ENCODE assay signal across 3 cellular contexts in the genomic region with DNA sequence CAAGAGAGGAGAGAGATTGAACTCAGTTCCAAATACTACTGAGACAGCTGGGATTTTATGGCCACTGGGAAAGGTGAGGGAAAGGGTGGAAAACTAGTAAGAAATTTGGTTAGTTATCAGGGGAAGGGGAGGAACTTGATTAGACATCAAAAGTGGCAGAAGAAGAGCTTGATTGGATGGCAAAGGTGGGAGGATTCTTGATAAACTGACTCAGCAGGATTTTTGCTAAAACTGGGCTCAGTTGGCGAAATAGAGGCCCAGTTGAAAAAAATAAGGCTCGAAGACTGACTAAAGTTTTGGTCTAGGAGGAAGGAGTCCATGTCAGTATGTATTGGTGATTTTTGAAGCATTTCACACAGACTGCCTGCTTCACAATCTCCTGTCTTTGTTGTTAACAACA.
TF ChIP-seq lines count a peak whose summit lies in the region.

No MANE protein-coding gene starts in this region.

TF ChIP-seq in A549, 52 proteins besides CTCF, POLR2A, EP300 and RAD21:
- TF ChIP-seq FOXS1 (CRISPR knock-in tag; IDR thresholded peaks at IDR 0.05) (no peak), MAFK (IDR thresholded peaks at IDR 0.05; ENCODE audit: partially characterized antibody) (peak; percentile 23)

TF ChIP-seq in GM23338, 12 proteins besides CTCF, POLR2A, EP300 and RAD21 (continues in another document):
- TF ChIP-seq ZNF114 (CRISPR knock-in tag; IDR thresholded peaks at IDR 0.05), result no peak
- no peak for TF ChIP-seq EZH2phosphoT487 (IDR thresholded peaks at IDR 0.05; ENCODE audit: unreplicated experiment)
- TF ChIP-seq POLR2AphosphoS5 (IDR thresholded peaks at IDR 0.05; ENCODE audit: low read depth), result no peak
- TF ChIP-seq EZH2 (IDR thresholded peaks at IDR 0.05; ENCODE audit: low read depth, unreplicated experiment), result no peak
- no peak for TF ChIP-seq CREB1 (CRISPR knock-in tag; IDR thresholded peaks at IDR 0.05; ENCODE audit: low read depth)
- TF ChIP-seq, protein P1, sequence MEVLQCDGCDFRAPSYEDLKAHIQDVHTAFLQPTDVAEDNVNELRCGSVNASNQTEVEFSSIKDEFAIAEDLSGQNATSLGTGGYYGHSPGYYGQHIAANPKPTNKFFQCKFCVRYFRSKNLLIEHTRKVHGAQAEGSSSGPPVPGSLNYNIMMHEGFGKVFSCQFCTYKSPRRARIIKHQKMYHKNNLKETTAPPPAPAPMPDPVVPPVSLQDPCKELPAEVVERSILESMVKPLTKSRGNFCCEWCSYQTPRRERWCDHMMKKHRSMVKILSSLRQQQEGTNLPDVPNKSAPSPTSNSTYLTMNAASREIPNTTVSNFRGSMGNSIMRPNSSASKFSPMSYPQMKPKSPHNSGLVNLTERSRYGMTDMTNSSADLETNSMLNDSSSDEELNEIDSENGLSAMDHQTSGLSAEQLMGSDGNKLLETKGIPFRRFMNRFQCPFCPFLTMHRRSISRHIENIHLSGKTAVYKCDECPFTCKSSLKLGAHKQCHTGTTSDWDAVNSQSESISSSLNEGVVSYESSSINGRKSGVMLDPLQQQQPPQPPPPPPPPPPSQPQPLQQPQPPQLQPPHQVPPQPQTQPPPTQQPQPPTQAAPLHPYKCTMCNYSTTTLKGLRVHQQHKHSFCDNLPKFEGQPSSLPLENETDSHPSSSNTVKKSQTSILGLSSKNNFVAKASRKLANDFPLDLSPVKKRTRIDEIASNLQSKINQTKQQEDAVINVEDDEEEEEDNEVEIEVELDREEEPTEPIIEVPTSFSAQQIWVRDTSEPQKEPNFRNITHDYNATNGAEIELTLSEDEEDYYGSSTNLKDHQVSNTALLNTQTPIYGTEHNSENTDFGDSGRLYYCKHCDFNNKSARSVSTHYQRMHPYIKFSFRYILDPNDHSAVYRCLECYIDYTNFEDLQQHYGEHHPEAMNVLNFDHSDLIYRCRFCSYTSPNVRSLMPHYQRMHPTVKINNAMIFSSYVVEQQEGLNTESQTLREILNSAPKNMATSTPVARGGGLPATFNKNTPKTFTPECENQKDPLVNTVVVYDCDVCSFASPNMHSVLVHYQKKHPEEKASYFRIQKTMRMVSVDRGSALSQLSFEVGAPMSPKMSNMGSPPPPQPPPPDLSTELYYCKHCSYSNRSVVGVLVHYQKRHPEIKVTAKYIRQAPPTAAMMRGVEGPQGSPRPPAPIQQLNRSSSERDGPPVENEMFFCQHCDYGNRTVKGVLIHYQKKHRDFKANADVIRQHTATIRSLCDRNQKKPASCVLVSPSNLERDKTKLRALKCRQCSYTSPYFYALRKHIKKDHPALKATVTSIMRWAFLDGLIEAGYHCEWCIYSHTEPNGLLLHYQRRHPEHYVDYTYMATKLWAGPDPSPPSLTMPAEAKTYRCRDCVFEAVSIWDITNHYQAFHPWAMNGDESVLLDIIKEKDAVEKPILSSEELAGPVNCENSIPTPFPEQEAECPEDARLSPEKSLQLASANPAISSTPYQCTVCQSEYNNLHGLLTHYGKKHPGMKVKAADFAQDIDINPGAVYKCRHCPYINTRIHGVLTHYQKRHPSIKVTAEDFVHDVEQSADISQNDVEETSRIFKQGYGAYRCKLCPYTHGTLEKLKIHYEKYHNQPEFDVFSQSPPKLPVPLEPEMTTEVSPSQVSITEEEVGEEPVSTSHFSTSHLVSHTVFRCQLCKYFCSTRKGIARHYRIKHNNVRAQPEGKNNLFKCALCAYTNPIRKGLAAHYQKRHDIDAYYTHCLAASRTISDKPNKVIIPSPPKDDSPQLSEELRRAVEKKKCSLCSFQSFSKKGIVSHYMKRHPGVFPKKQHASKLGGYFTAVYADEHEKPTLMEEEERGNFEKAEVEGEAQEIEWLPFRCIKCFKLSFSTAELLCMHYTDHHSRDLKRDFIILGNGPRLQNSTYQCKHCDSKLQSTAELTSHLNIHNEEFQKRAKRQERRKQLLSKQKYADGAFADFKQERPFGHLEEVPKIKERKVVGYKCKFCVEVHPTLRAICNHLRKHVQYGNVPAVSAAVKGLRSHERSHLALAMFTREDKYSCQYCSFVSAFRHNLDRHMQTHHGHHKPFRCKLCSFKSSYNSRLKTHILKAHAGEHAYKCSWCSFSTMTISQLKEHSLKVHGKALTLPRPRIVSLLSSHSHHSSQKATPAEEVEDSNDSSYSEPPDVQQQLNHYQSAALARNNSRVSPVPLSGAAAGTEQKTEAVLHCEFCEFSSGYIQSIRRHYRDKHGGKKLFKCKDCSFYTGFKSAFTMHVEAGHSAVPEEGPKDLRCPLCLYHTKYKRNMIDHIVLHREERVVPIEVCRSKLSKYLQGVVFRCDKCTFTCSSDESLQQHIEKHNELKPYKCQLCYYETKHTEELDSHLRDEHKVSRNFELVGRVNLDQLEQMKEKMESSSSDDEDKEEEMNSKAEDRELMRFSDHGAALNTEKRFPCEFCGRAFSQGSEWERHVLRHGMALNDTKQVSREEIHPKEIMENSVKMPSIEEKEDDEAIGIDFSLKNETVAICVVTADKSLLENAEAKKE (CRISPR knock-in tag; IDR thresholded peaks at IDR 0.05), result no peak
- no peak for TF ChIP-seq NANOG (IDR thresholded peaks at IDR 0.05; ENCODE audit: borderline replicate concordance)
- no peak for TF ChIP-seq ZNF331 (CRISPR knock-in tag; IDR thresholded peaks at IDR 0.05; ENCODE audit: low read depth)
- no peak for TF ChIP-seq JUNB (IDR thresholded peaks at IDR 0.05; ENCODE audit: unreplicated experiment)
- TF ChIP-seq STAT1 (IDR thresholded peaks at IDR 0.05; ENCODE audit: unreplicated experiment), result no peak
- TF ChIP-seq, protein P2, sequence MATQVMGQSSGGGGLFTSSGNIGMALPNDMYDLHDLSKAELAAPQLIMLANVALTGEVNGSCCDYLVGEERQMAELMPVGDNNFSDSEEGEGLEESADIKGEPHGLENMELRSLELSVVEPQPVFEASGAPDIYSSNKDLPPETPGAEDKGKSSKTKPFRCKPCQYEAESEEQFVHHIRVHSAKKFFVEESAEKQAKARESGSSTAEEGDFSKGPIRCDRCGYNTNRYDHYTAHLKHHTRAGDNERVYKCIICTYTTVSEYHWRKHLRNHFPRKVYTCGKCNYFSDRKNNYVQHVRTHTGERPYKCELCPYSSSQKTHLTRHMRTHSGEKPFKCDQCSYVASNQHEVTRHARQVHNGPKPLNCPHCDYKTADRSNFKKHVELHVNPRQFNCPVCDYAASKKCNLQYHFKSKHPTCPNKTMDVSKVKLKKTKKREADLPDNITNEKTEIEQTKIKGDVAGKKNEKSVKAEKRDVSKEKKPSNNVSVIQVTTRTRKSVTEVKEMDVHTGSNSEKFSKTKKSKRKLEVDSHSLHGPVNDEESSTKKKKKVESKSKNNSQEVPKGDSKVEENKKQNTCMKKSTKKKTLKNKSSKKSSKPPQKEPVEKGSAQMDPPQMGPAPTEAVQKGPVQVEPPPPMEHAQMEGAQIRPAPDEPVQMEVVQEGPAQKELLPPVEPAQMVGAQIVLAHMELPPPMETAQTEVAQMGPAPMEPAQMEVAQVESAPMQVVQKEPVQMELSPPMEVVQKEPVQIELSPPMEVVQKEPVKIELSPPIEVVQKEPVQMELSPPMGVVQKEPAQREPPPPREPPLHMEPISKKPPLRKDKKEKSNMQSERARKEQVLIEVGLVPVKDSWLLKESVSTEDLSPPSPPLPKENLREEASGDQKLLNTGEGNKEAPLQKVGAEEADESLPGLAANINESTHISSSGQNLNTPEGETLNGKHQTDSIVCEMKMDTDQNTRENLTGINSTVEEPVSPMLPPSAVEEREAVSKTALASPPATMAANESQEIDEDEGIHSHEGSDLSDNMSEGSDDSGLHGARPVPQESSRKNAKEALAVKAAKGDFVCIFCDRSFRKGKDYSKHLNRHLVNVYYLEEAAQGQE (IDR thresholded peaks at IDR 0.05; ENCODE audit: unreplicated experiment), result no peak

TF ChIP-seq in K562, 482 proteins besides CTCF, POLR2A, EP300 and RAD21:
- TF ChIP-seq, protein P3, sequence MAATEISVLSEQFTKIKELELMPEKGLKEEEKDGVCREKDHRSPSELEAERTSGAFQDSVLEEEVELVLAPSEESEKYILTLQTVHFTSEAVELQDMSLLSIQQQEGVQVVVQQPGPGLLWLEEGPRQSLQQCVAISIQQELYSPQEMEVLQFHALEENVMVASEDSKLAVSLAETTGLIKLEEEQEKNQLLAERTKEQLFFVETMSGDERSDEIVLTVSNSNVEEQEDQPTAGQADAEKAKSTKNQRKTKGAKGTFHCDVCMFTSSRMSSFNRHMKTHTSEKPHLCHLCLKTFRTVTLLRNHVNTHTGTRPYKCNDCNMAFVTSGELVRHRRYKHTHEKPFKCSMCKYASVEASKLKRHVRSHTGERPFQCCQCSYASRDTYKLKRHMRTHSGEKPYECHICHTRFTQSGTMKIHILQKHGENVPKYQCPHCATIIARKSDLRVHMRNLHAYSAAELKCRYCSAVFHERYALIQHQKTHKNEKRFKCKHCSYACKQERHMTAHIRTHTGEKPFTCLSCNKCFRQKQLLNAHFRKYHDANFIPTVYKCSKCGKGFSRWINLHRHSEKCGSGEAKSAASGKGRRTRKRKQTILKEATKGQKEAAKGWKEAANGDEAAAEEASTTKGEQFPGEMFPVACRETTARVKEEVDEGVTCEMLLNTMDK (IDR thresholded peaks at IDR 0.05; ENCODE audit: borderline replicate concordance, insufficient read depth, low read depth, low read length, poor library complexity, severe bottlenecking), result no peak
- no peak for TF ChIP-seq ZNF175 (CRISPR knock-in tag; IDR thresholded peaks at IDR 0.05; ENCODE audit: low read depth)
- TF ChIP-seq ZNF316 (IDR thresholded peaks at IDR 0.05), result peak; percentile 85
- TF ChIP-seq, protein P4, sequence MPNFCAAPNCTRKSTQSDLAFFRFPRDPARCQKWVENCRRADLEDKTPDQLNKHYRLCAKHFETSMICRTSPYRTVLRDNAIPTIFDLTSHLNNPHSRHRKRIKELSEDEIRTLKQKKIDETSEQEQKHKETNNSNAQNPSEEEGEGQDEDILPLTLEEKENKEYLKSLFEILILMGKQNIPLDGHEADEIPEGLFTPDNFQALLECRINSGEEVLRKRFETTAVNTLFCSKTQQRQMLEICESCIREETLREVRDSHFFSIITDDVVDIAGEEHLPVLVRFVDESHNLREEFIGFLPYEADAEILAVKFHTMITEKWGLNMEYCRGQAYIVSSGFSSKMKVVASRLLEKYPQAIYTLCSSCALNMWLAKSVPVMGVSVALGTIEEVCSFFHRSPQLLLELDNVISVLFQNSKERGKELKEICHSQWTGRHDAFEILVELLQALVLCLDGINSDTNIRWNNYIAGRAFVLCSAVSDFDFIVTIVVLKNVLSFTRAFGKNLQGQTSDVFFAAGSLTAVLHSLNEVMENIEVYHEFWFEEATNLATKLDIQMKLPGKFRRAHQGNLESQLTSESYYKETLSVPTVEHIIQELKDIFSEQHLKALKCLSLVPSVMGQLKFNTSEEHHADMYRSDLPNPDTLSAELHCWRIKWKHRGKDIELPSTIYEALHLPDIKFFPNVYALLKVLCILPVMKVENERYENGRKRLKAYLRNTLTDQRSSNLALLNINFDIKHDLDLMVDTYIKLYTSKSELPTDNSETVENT (CRISPR knock-in tag; IDR thresholded peaks at IDR 0.05), result no peak
- peak; percentile 72 for TF ChIP-seq C11orf30 (IDR thresholded peaks at IDR 0.05; ENCODE audit: low read depth)
- TF ChIP-seq NONO (IDR thresholded peaks at IDR 0.05; ENCODE audit: low read depth in 2 of 2, low read length in 1 of 2), result no peak
- peak; percentile 50; the same call in 1 of the 2 replicates for TF ChIP-seq MAFG (tag; conservative IDR thresholded peaks at IDR 0.05)
- peak; percentile 41; the same call in 1 of the 2 replicates for TF ChIP-seq MAFF (IDR thresholded peaks at IDR 0.05; ENCODE audit: low read length)
- TF ChIP-seq MAFK (IDR thresholded peaks at IDR 0.05; ENCODE audit: low read length), result peak; percentile 36; the same call in 1 of the 2 replicates
